In genomic region chrX:123454712-123455431, GRCh38 we compare ENCODE assay signal across 22 cellular contexts.
DNase-seq lines count a peak whose midpoint lies in the region; ATAC-seq and TF ChIP-seq lines count a peak whose summit lies in the region.
"Had no signal": no experiment of that assay in that cellular context is flagged by ENCODE, and none has a peak within 500 bp of the region (broad histone marks: within the 10 kb centered on the region; RNA-seq: fewer than 3 reads in every experiment).

No MANE protein-coding gene starts in this region.

- no peaks in the 10 kb centered on the region for H3K9me3 ChIP-seq in OCI-LY3 (ENCODE audit: insufficient read depth, low read length)
- H3K9me3 ChIP-seq: heart right ventricle had no signal

- H3K27me3 Mint-ChIP-seq in activated CD4-positive, alpha-beta T cell treated with anti-CD3 and anti-CD28 coated beads for 36 hours, result no peaks in the 10 kb centered on the region
- H3K27me3 Mint-ChIP-seq: activated CD4-positive, alpha-beta T cell treated with anti-CD3 and anti-CD28 coated beads, Interleukin-2, amount 10 ng/mL, durations not matched to agents 7 days and 5 days; CD4-positive, alpha-beta memory T cell had no signal

- CTCF ChIA-PET in activated CD4-positive, alpha-beta T cell treated with anti-CD3 and anti-CD28 coated beads for 36 hours (lab: Charles Lee), result no interaction called here

- peak overlapping the region; percentile 54 for H3K9ac ChIP-seq in OCI-LY3 (ENCODE audit: low read length)

- no peaks in the 10 kb centered on the region for H3K79me2 ChIP-seq in OCI-LY3 (ENCODE audit: low read length)

- no peaks in the 10 kb centered on the region for H3K4me1 Mint-ChIP-seq in activated CD4-positive, alpha-beta T cell treated with anti-CD3 and anti-CD28 coated beads for 36 hours
- H3K4me1 Mint-ChIP-seq: activated CD4-positive, alpha-beta T cell treated with anti-CD3 and anti-CD28 coated beads, Interleukin-2, amount 10 ng/mL, durations not matched to agents 7 days and 5 days; activated naive CD4-positive, alpha-beta T cell treated with anti-CD3 and anti-CD28 coated beads, Interleukin-2, amount 50 U/mL, for 24 hours had no signal

- peak overlapping the region; percentile 42 for H3K4me3 ChIP-seq in OCI-LY3 (ENCODE audit: low read length)
- H3K4me3 ChIP-seq: heart right ventricle had no signal

- no peaks in the 10 kb centered on the region for H4K20me1 ChIP-seq in OCI-LY3 (ENCODE audit: insufficient read depth, low read length)

- ATAC-seq in GM19324 (IDR thresholded peaks at IDR 0.05; ENCODE audit: low FRiP score, unreplicated experiment), result peak; percentile 64
- peak; percentile 66 for ATAC-seq in HG02623 (IDR thresholded peaks at IDR 0.05; ENCODE audit: unreplicated experiment)
- no peak for ATAC-seq in activated CD4-positive, alpha-beta T cell treated with anti-CD3 and anti-CD28 coated beads for 36 hours
- ATAC-seq: heart right ventricle, right cardiac atrium, SK-N-SH treated with all-trans-retinoic acid at 6 μM for 48 hours had no signal

- H3K36me3 ChIP-seq in OCI-LY3 (replicated peaks; ENCODE audit: low read depth, low read length), result no peaks in the 10 kb centered on the region
- H3K36me3 ChIP-seq: brain microvascular endothelial cell, heart right ventricle had no signal

- POLR2A ChIA-PET in activated CD4-positive, alpha-beta T cell treated with anti-CD3 and anti-CD28 coated beads for 36 hours (lab: Charles Lee), result no interaction called here

- DNase-seq in EH (ENCODE audit: low read depth) (peak; percentile 14), caudate nucleus (lab: John Stamatoyannopoulos, UW) (no peak), substantia nigra (lab: John Stamatoyannopoulos, UW) (no peak), head of caudate nucleus (no peak)
- DNase-seq in activated CD4-positive, alpha-beta T cell treated with anti-CD3 and anti-CD28 coated beads for 36 hours, result no peak
- DNase-seq: activated CD4-positive, alpha-beta T cell treated with anti-CD3 and anti-CD28 coated beads, Interleukin-2, amount 10 ng/mL, durations not matched to agents 7 days and 5 days; brain microvascular endothelial cell; CD4-positive, alpha-beta memory T cell; DMS79 treated with DMSO at 0.1 percent for 48 hours; erythroblast; GOT3; heart right ventricle; KG1; midbrain; NCI-H1092 treated with DMSO at 0.1 percent for 48 hours; NCI-H748 treated with DMSO at 0.1 percent for 48 hours; right cardiac atrium had no signal

- TF ChIP-seq CTCF in OCI-LY3 (IDR thresholded peaks at IDR 0.05; ENCODE audit: low read depth, low read length), result no peak

- H3K27ac Mint-ChIP-seq in activated CD4-positive, alpha-beta T cell treated with anti-CD3 and anti-CD28 coated beads for 36 hours, result no peak overlapping the region
- H3K27ac Mint-ChIP-seq: activated CD4-positive, alpha-beta T cell treated with anti-CD3 and anti-CD28 coated beads, Interleukin-2, amount 10 ng/mL, durations not matched to agents 7 days and 5 days; activated naive CD4-positive, alpha-beta T cell treated with anti-CD3 and anti-CD28 coated beads, Interleukin-2, amount 50 U/mL, for 24 hours; CD4-positive, alpha-beta memory T cell had no signal

- no peaks in the 10 kb centered on the region for H3K27me3 ChIP-seq in OCI-LY3 (ENCODE audit: low read depth, low read length)
- H3K27me3 ChIP-seq: brain microvascular endothelial cell, heart right ventricle had no signal

- H3K4me3 Mint-ChIP-seq in activated CD4-positive, alpha-beta T cell treated with anti-CD3 and anti-CD28 coated beads for 36 hours, result no peak overlapping the region
- H3K4me3 Mint-ChIP-seq: activated CD4-positive, alpha-beta T cell treated with anti-CD3 and anti-CD28 coated beads, Interleukin-2, amount 10 ng/mL, durations not matched to agents 7 days and 5 days; activated naive CD4-positive, alpha-beta T cell treated with anti-CD3 and anti-CD28 coated beads, Interleukin-2, amount 50 U/mL, for 24 hours; CD4-positive, alpha-beta memory T cell had no signal

- H2AFZ ChIP-seq in OCI-LY3 (ENCODE audit: low read depth, low read length), result no peak overlapping the region

- intact Hi-C loops in activated CD4-positive, alpha-beta T cell treated with anti-CD3 and anti-CD28 coated beads for 36 hours (cut with DNase I, micrococcal nuclease), result loop anchor here in 1 of 2 experiments (10.0 kb wide), 1 partner anchor 320 kb away; no protein-coding TSS in a partner anchor
- intact Hi-C loops in head of caudate nucleus (cut with DNase I), result no loop called here

- H3K27ac ChIP-seq in OCI-LY3 (ENCODE audit: low read length) (peak overlapping the region; percentile 90), caudate nucleus (ENCODE audit: low read depth, low read length) (no peak overlapping the region), substantia nigra (ENCODE audit: low read depth, low read length, poor library complexity, severe bottlenecking) (no peak overlapping the region)
- H3K27ac ChIP-seq: brain microvascular endothelial cell had no signal

- no peaks in the 10 kb centered on the region for H3K36me3 Mint-ChIP-seq in activated CD4-positive, alpha-beta T cell treated with anti-CD3 and anti-CD28 coated beads for 36 hours (ENCODE audit: low read depth)
- H3K36me3 Mint-ChIP-seq: activated naive CD4-positive, alpha-beta T cell treated with anti-CD3 and anti-CD28 coated beads, Interleukin-2, amount 50 U/mL, for 24 hours; CD4-positive, alpha-beta memory T cell had no signal

- no peaks in the 10 kb centered on the region for H3K9me3 Mint-ChIP-seq in activated CD4-positive, alpha-beta T cell treated with anti-CD3 and anti-CD28 coated beads for 36 hours (ENCODE audit: low read depth)
- H3K9me3 Mint-ChIP-seq: activated CD4-positive, alpha-beta T cell treated with anti-CD3 and anti-CD28 coated beads, Interleukin-2, amount 10 ng/mL, durations not matched to agents 7 days and 5 days; activated naive CD4-positive, alpha-beta T cell treated with anti-CD3 and anti-CD28 coated beads, Interleukin-2, amount 50 U/mL, for 24 hours had no signal

- peaks cover 38% of the 10 kb centered on the region for H3K4me1 ChIP-seq in OCI-LY3 (ENCODE audit: low read length)

- peak overlapping the region; percentile 67 for H3K4me2 ChIP-seq in OCI-LY3 (ENCODE audit: low read length)
